12 cellular contexts compared by ENCODE assay signal in genomic region chr14:98953544-98954346, GRCh38.
DNase-seq lines count a peak whose midpoint lies in the region; ATAC-seq, FAIRE-seq and TF ChIP-seq lines count a peak whose summit lies in the region.
"Had no signal": no experiment of that assay in that cellular context is flagged by ENCODE, and none has a peak within 500 bp of the region (broad histone marks: within the 10 kb centered on the region; RNA-seq: fewer than 3 reads in every experiment).

No MANE protein-coding gene starts in this region.

- peak; percentile 19 for DNase-seq in HT1080 (ENCODE audit: low read depth)
- DNase-seq in astrocyte (ENCODE audit: low read depth) = peak; percentile 79
- DNase-seq in left lobe of liver (ENCODE audit: low spot score) = no peak
- DNase-seq in tibial artery = peak; percentile 89 to 90
- DNase-seq in retina = no peak
- no peak for DNase-seq in putamen (ENCODE audit: low spot score)
- DNase-seq: DMS79; stimulated activated naive CD4-positive, alpha-beta T cell treated with Interleukin-2 at 50 U/mL for 16 hours had no signal

- peak overlapping the region; percentile 46 for H3K4me2 ChIP-seq in astrocyte (ENCODE audit: low read length)

- H3K9ac ChIP-seq in astrocyte (ENCODE audit: low read length) = no peak overlapping the region

- ATAC-seq in left lobe of liver (peak; percentile 69), GM21526 (IDR thresholded peaks at IDR 0.05; ENCODE audit: low FRiP score, unreplicated experiment) (no peak), GM18868 (IDR thresholded peaks at IDR 0.05; ENCODE audit: unreplicated experiment) (no peak)

- TF ChIP-seq CTCF in astrocyte (IDR thresholded peaks at IDR 0.05; ENCODE audit: insufficient read depth, low read depth, low read length) (no peak), tibial artery (IDR thresholded peaks at IDR 0.05) (no peak)

- H3K4me3 Mint-ChIP-seq in astrocyte (ENCODE audit: unreplicated experiment) = no peak overlapping the region
- H3K4me3 Mint-ChIP-seq: activated T-helper 17 cell treated with anti-CD3 and anti-CD28 coated beads, Interleukin-2, amount 50 U/mL, for 72 hours had no signal

- H3K9me3 ChIP-seq in astrocyte (ENCODE audit: insufficient read depth, low read depth, low read length) = no peaks in the 10 kb centered on the region
- peaks cover 0 to 2% (median 0%) of the 10 kb centered on the region in 3 donors for H3K9me3 ChIP-seq in tibial artery

- no peak overlapping the region for H3K27ac ChIP-seq in astrocyte (ENCODE audit: low read depth, low read length)
- no peak overlapping the region for H3K27ac ChIP-seq in tibial artery

- H3K36me3 Mint-ChIP-seq in astrocyte (ENCODE audit: low read depth, unreplicated experiment) = no peaks in the 10 kb centered on the region

- H2AFZ ChIP-seq in astrocyte (ENCODE audit: low read depth, low read length) = no peak overlapping the region

- H3K4me1 ChIP-seq in astrocyte (ENCODE audit: insufficient read depth, low read length) (peaks cover 24% of the 10 kb centered on the region), tibial artery (peaks cover 0 to 21% (median 10%) of the 10 kb centered on the region in 4 donors)

- H3K79me2 ChIP-seq in astrocyte (ENCODE audit: insufficient read depth, low read length) = no peaks in the 10 kb centered on the region

- no peak for FAIRE-seq in astrocyte (lab: Jason Lieb, UNC)
- FAIRE-seq: islet of Langerhans had no signal

- no peaks in the 10 kb centered on the region for H4K20me1 ChIP-seq in astrocyte (ENCODE audit: insufficient read depth, low read length)

- H3K36me3 ChIP-seq in astrocyte (ENCODE audit: insufficient read depth, low read length) (no peaks in the 10 kb centered on the region), tibial artery (no peaks in the 10 kb centered on the region)

- peaks cover 19% of the 10 kb centered on the region for H3K27me3 Mint-ChIP-seq in astrocyte (ENCODE audit: low read depth, unreplicated experiment)
- H3K27me3 Mint-ChIP-seq: activated T-helper 17 cell treated with anti-CD3 and anti-CD28 coated beads, Interleukin-2, amount 50 U/mL, for 72 hours had no signal

- intact Hi-C loops in tibial artery (cut with DNase I; ENCODE audit: low total_unique reads) = no loop called here

- H3K4me3 ChIP-seq in astrocyte (ENCODE audit: insufficient read depth, low read depth, low read length) = no peak overlapping the region
- no peak overlapping the region for H3K4me3 ChIP-seq in tibial artery

- H3K27me3 ChIP-seq in astrocyte (ENCODE audit: insufficient read depth, low read length) = no peaks in the 10 kb centered on the region
- peaks cover 0 to 3% of the 10 kb centered on the region in 2 donors for H3K27me3 ChIP-seq in tibial artery

- peaks cover 4% of the 10 kb centered on the region for H3K9me3 Mint-ChIP-seq in astrocyte (ENCODE audit: unreplicated experiment)
- H3K9me3 Mint-ChIP-seq: activated T-helper 17 cell treated with anti-CD3 and anti-CD28 coated beads, Interleukin-2, amount 50 U/mL, for 72 hours had no signal

- peaks cover 10% of the 10 kb centered on the region for H3K4me1 Mint-ChIP-seq in astrocyte (ENCODE audit: low read depth, unreplicated experiment)

- no peak overlapping the region for H3K27ac Mint-ChIP-seq in astrocyte (ENCODE audit: unreplicated experiment)
- H3K27ac Mint-ChIP-seq: activated T-helper 17 cell treated with anti-CD3 and anti-CD28 coated beads, Interleukin-2, amount 50 U/mL, for 72 hours had no signal

Comparison
In these comparisons a context has a peak if more than half of its experiments do, and no peak if none do; other contexts are left out.
1. DNase-seq: peak in HT1080 (single experiment), astrocyte (single experiment) and tibial artery (2 of 2); none in left lobe of liver (single experiment), retina (single experiment) and putamen (single experiment).